19 cellular contexts compared by ENCODE assay signal in genomic region chr7:106610996-106611886, GRCh38. TPM values are rescaled to one million over a fixed set of nuclear protein-coding genes. Genes with fewer than 3 reads are reported as not detected.
A peak's percentile ranks its signal among the peaks of the same experiment; 100 is the strongest.
DNase-seq lines count a peak whose midpoint lies in the region; ATAC-seq, FAIRE-seq and TF ChIP-seq lines count a peak whose summit lies in the region.
"Had no signal": no experiment of that assay in that cellular context is flagged by ENCODE, and none has a peak within 500 bp of the region (broad histone marks: within the 10 kb centered on the region; RNA-seq: fewer than 3 reads in every experiment).

No MANE protein-coding gene starts in this region.

- no peaks in the 10 kb centered on the region for H3K9me1 ChIP-seq in keratinocyte (ENCODE audit: control insufficient read depth, extremely low read depth, insufficient read depth, low read length)

- H3K4me1 Mint-ChIP-seq in MCF 10A (ENCODE audit: insufficient read depth, unreplicated experiment), result peaks cover 6% of the 10 kb centered on the region
- H3K4me1 Mint-ChIP-seq in H9, result peaks cover 4% of the 10 kb centered on the region in 2 experiments
- H3K4me1 Mint-ChIP-seq: activated CD8-positive, alpha-beta memory T cell treated with anti-CD3 and anti-CD28 coated beads, Interleukin-2, amount 10 ng/mL, durations not matched to agents 7 days and 5 days had no signal

- in situ Hi-C loops in GM13976 (cut with MboI; ENCODE audit: low sequenced_read_pairs, unreplicated experiment), result no loop called here

- H4K8ac ChIP-seq in H9 (replicated peaks; ENCODE audit: insufficient read length, low read depth, low read length), result no peak overlapping the region

- H3K36me3 ChIP-seq in breast epithelium, result no peaks in the 10 kb centered on the region
- no peaks in the 10 kb centered on the region for H3K36me3 ChIP-seq in keratinocyte (ENCODE audit: control insufficient read depth in 2 of 2, extremely low read depth in 1 of 2, insufficient read depth in 2 of 2, low read length in 2 of 2)
- H3K36me3 ChIP-seq: transverse colon had no signal

- H3K4me1 ChIP-seq in breast epithelium (no peaks in the 10 kb centered on the region), keratinocyte (ENCODE audit: control insufficient read depth, extremely low read depth, insufficient read depth, low read length) (peaks cover 24% of the 10 kb centered on the region), H9 (ENCODE audit: insufficient read depth, low read length) (no peaks in the 10 kb centered on the region; the same call in 1 of the 2 replicates)

- TF ChIP-seq CTCF in breast epithelium (IDR thresholded peaks at IDR 0.05), result no peak
- no peak for TF ChIP-seq CTCF in MCF 10A (IDR thresholded peaks at IDR 0.05; ENCODE audit: unreplicated experiment)
- no peak for TF ChIP-seq CTCF in keratinocyte (optimal IDR thresholded peaks at IDR 0.05 in 1 of 3, IDR thresholded peaks at IDR 0.05 in 1 of 3, conservative IDR thresholded peaks at IDR 0.05 in 1 of 3; ENCODE audit: extremely low read depth in 1 of 3, insufficient read depth in 2 of 3, low read length in 3 of 3)
- no peak for TF ChIP-seq CTCF in H9 (conservative IDR thresholded peaks at IDR 0.05)
- TF ChIP-seq CTCF in GM13976 (IDR thresholded peaks at IDR 0.05; ENCODE audit: borderline replicate concordance, control extremely low read depth, extremely low read depth, insufficient read depth, missing control alignments), result no peak

- no peaks in the 10 kb centered on the region for H4K20me1 ChIP-seq in keratinocyte (ENCODE audit: control insufficient read depth, extremely low read depth, insufficient read depth, low read length)
- H4K20me1 ChIP-seq in H9 (ENCODE audit: control insufficient read depth, insufficient read depth, insufficient read length), result no peaks in the 10 kb centered on the region

- H2BK5ac ChIP-seq in H9 (ENCODE audit: insufficient read length, low read length), result no peak overlapping the region

- no peak for DNase-seq in breast epithelium (ENCODE audit: low spot score in 2 of 2)
- no peak for DNase-seq in MCF 10A (ENCODE audit: unreplicated experiment)
- no peak for DNase-seq in keratinocyte (ENCODE audit: low read depth, low spot score)
- DNase-seq in H9, result no peak
- no peak for DNase-seq in GM13976 (ENCODE audit: low spot score)
- DNase-seq: activated CD8-positive, alpha-beta memory T cell treated with anti-CD3 and anti-CD28 coated beads, Interleukin-2, amount 10 ng/mL, durations not matched to agents 7 days and 5 days; activated naive CD4-positive, alpha-beta T cell treated with anti-CD3 and anti-CD28 coated beads, Interleukin-2, amount 50 U/mL, for 16 hours; DMS 273 treated with DMSO at 0.1 percent for 48 hours; KG1; kidney; NCI-H82; SIG-M5; transverse colon had no signal

- H3K4me2 ChIP-seq in keratinocyte (ENCODE audit: control insufficient read depth, extremely low read depth, insufficient read depth, low read depth, low read length) (no peak overlapping the region), H9 (ENCODE audit: insufficient read depth, insufficient read length, low read length) (no peak overlapping the region)

- H3K36me3 Mint-ChIP-seq in MCF 10A (ENCODE audit: insufficient read depth, unreplicated experiment), result no peaks in the 10 kb centered on the region
- H3K36me3 Mint-ChIP-seq in H9 (ENCODE audit: insufficient read depth in 1 of 3, low read depth in 3 of 3), result 0 out of 7 replicates have a peak, but pooled peaks cover 0 to 3% (median 3%) of the 10 kb centered on the region in 3 experiments

- CTCF ChIA-PET in MCF 10A (lab: Yijun Ruan, JAX), result interaction anchor here (0.7 to 1.4 kb wide), 3 partner anchors 47 to 49 kb away, joined by 3 to 4 read pairs (median 3); partner anchors contain the start of gene CCDC71L

- H2AK5ac ChIP-seq in H9 (ENCODE audit: insufficient read length, low read length), result no peak overlapping the region

- H3K4ac ChIP-seq in H9 (ENCODE audit: low read depth, low read length), result no peak overlapping the region

- H3K79me2 ChIP-seq in keratinocyte (ENCODE audit: control insufficient read depth, insufficient read depth, low read length) (no peaks in the 10 kb centered on the region), H9 (ENCODE audit: insufficient read depth, low read length) (no peaks in the 10 kb centered on the region)

- H3K4me3 ChIP-seq in breast epithelium, result no peak overlapping the region
- H3K4me3 ChIP-seq in keratinocyte (ENCODE audit: control insufficient read depth in 2 of 3, extremely low read depth in 1 of 3, insufficient read depth in 2 of 3, low read depth in 1 of 3, low read length in 3 of 3), result no peak overlapping the region
- H3K4me3 ChIP-seq: transverse colon had no signal

- H4K5ac ChIP-seq in H9 (ENCODE audit: insufficient read length, low read depth, low read length), result no peak overlapping the region

- H3K14ac ChIP-seq in H9 (ENCODE audit: insufficient read depth, low read length), result no peak overlapping the region

- no peak overlapping the region for H3K4me3 Mint-ChIP-seq in MCF 10A (ENCODE audit: unreplicated experiment)
- no peak overlapping the region for H3K4me3 Mint-ChIP-seq in H9
- H3K4me3 Mint-ChIP-seq: activated CD8-positive, alpha-beta memory T cell treated with anti-CD3 and anti-CD28 coated beads, Interleukin-2, amount 10 ng/mL, durations not matched to agents 7 days and 5 days; nephron had no signal

- WGBS in H9 (ENCODE audit: extremely low coverage, insufficient read length, low lambda C conversion rate), result no CpG with 5 or more reads among the region's 6 CpGs

- intact Hi-C loops in breast epithelium (cut with DNase I; ENCODE audit: low total_unique reads) (no loop called here), MCF 10A (cut with micrococcal nuclease) (no loop called here)

- FAIRE-seq in keratinocyte (lab: Jason Lieb, UNC), result peak; percentile 5
- FAIRE-seq: GM12891, kidney had no signal

- no peak for TF ChIP-seq POLR2A in breast epithelium (IDR thresholded peaks at IDR 0.05)

- H3K9me3 Mint-ChIP-seq in MCF 10A (ENCODE audit: unreplicated experiment) (no peaks in the 10 kb centered on the region), H9 (peaks cover 7 to 9% of the 10 kb centered on the region in 2 experiments; a peak in 4 of 5 replicates)

- H3K9ac ChIP-seq in keratinocyte (ENCODE audit: control insufficient read depth, extremely low read depth, insufficient read depth, low read length) (no peak overlapping the region), H9 (ENCODE audit: extremely low read depth, insufficient read length, low read length) (no peak overlapping the region)

- dilution Hi-C loops in keratinocyte (cut with MboI; ENCODE audit: extremely low pct_ligation_motif_present, low sequenced_read_pairs), result no loop called here

- no peak overlapping the region for H2BK120ac ChIP-seq in H9 (ENCODE audit: low read depth, low read length, poor library complexity, severe bottlenecking)

- H2AFZ ChIP-seq in keratinocyte (ENCODE audit: control insufficient read depth, low read length) (peak overlapping the region; percentile 11), H9 (ENCODE audit: low read length) (no peak overlapping the region)

- H3K27me3 Mint-ChIP-seq in MCF 10A (ENCODE audit: insufficient read depth, unreplicated experiment), result no peaks in the 10 kb centered on the region
- no peaks in the 10 kb centered on the region; the same call in 1 of the 2 replicates for H3K27me3 Mint-ChIP-seq in H9 (ENCODE audit: low read depth)

- no peak overlapping the region for H2BK12ac ChIP-seq in H9 (ENCODE audit: insufficient read length, low read depth, low read length)

- H2BK15ac ChIP-seq in H9 (ENCODE audit: low read depth, low read length), result no peak overlapping the region

- H3K23ac ChIP-seq in H9 (ENCODE audit: insufficient read length, low read depth, low read length), result no peak overlapping the region

- H3K18ac ChIP-seq in H9 (ENCODE audit: insufficient read length, low read depth, low read length), result no peak overlapping the region

- ATAC-seq in SK-N-SH treated with all-trans-retinoic acid at 6 μM for 48 hours (peak; percentile 61), HG03354 (IDR thresholded peaks at IDR 0.05; ENCODE audit: poor library complexity, severe bottlenecking, unreplicated experiment) (no peak), HG03095 (IDR thresholded peaks at IDR 0.05; ENCODE audit: unreplicated experiment) (no peak)
- ATAC-seq: activated CD8-positive, alpha-beta memory T cell treated with anti-CD3 and anti-CD28 coated beads, Interleukin-2, amount 10 ng/mL, durations not matched to agents 7 days and 5 days had no signal

- no peaks in the 10 kb centered on the region for H3K79me1 ChIP-seq in H9 (ENCODE audit: insufficient read depth, low read depth, low read length, poor library complexity, severe bottlenecking)

- H3K56ac ChIP-seq in H9 (ENCODE audit: insufficient read length, low read depth, low read length), result no peak overlapping the region

- no peak overlapping the region for H2BK20ac ChIP-seq in H9 (ENCODE audit: low read depth, low read length, poor library complexity, severe bottlenecking)

- H4K91ac ChIP-seq in H9 (ENCODE audit: insufficient read length, low read depth, low read length), result no peak overlapping the region

- H3K27me3 ChIP-seq in breast epithelium, result no peaks in the 10 kb centered on the region
- H3K27me3 ChIP-seq in keratinocyte (ENCODE audit: control insufficient read depth, extremely low read depth, insufficient read depth, low read length), result no peaks in the 10 kb centered on the region
- H3K27me3 ChIP-seq in H9 (ENCODE audit: insufficient read depth, low read length), result no peaks in the 10 kb centered on the region
- H3K27me3 ChIP-seq: transverse colon had no signal

- no TSS peak for BruUV-seq in MCF 10A (replicated peaks; lab: Mats Ljungman, UMichigan)

- H3K9me3 ChIP-seq in breast epithelium (no peaks in the 10 kb centered on the region), keratinocyte (ENCODE audit: control insufficient read depth, low read depth, low read length) (no peaks in the 10 kb centered on the region), H9 (ENCODE audit: control insufficient read depth, low read depth, low read length) (no peaks in the 10 kb centered on the region)
- H3K9me3 ChIP-seq: transverse colon had no signal

- H3K27ac ChIP-seq in breast epithelium, result peak overlapping the region; percentile 61 to 69
- H3K27ac ChIP-seq in keratinocyte (ENCODE audit: control insufficient read depth, insufficient read depth, low read length), result no peak overlapping the region
- no peak overlapping the region for H3K27ac ChIP-seq in H9 (ENCODE audit: insufficient read length, low read depth, low read length)
- H3K27ac ChIP-seq: transverse colon, VCaP had no signal

- POLR2A ChIA-PET in MCF 10A (lab: Yijun Ruan, JAX), result interaction anchor here (0.7 to 1.0 kb wide), 2 partner anchors 12 to 324 kb away, joined by 4 read pairs; no protein-coding TSS in a partner anchor

- no peak overlapping the region for H3T11ph ChIP-seq in H9 (ENCODE audit: low read length)

- no peaks in the 10 kb centered on the region for H3K23me2 ChIP-seq in H9 (ENCODE audit: insufficient read length, low read depth, low read length, poor library complexity, severe bottlenecking)

- H3K27ac Mint-ChIP-seq in MCF 10A (ENCODE audit: low read depth, unreplicated experiment) (no peak overlapping the region), H9 (no peak overlapping the region)
- H3K27ac Mint-ChIP-seq: activated CD8-positive, alpha-beta memory T cell treated with anti-CD3 and anti-CD28 coated beads, Interleukin-2, amount 10 ng/mL, durations not matched to agents 7 days and 5 days; nephron had no signal

RNA-seq across cellular contexts. Expression of gene CCDC71L, which starts 49.7 kb away (rescaled TPM):
- 10 to 100 TPM; 29.9 to 69.4 (median 59.0) TPM for total RNA-seq in breast epithelium
- 11.4 and 13.0 TPM in 2 replicates for total RNA-seq in MCF 10A (2022)
- polyA plus RNA-seq in keratinocyte, result 8.3 to 10.9 TPM (median 10.6 TPM) in 3 replicates
- polyA plus RNA-seq in keratinocyte (2011; ENCODE audit: low read depth), result 2.3 TPM
- polyA plus RNA-seq in keratinocyte (2011; cell fraction: cytosol; rRNA removed), result 8.5 and 8.7 TPM in 2 replicates
- polyA plus RNA-seq in keratinocyte (2011; cell fraction: nucleus; rRNA removed), result 9.9 and 10.5 TPM in 2 replicates
- 7.2 and 15.5 TPM in 2 replicates for polyA plus RNA-seq in keratinocyte (2012; ENCODE audit: low replicate concordance)
- polyA minus RNA-seq in keratinocyte, result 3.0 to 4.3 TPM (median 3.5 TPM) in 3 replicates
- 14.6 TPM for polyA minus RNA-seq in keratinocyte (2011; cell fraction: cytosol; rRNA and poly(A)+ RNA removed)
- 6.7 and 8.7 TPM in 2 replicates for polyA minus RNA-seq in keratinocyte (2011; cell fraction: nucleus; rRNA and poly(A)+ RNA removed)
- total RNA-seq in H9 (2021), result 12.8 and 13.7 TPM in 2 replicates

Comparison
In these comparisons a context has a peak if more than half of its experiments do, and no peak if none do; other contexts are left out.
1. H3K27ac ChIP-seq: peak in breast epithelium (2 of 2); none in keratinocyte (single experiment) and H9 (single experiment).